11 cellular contexts compared by ENCODE assay signal in the genomic region with DNA sequence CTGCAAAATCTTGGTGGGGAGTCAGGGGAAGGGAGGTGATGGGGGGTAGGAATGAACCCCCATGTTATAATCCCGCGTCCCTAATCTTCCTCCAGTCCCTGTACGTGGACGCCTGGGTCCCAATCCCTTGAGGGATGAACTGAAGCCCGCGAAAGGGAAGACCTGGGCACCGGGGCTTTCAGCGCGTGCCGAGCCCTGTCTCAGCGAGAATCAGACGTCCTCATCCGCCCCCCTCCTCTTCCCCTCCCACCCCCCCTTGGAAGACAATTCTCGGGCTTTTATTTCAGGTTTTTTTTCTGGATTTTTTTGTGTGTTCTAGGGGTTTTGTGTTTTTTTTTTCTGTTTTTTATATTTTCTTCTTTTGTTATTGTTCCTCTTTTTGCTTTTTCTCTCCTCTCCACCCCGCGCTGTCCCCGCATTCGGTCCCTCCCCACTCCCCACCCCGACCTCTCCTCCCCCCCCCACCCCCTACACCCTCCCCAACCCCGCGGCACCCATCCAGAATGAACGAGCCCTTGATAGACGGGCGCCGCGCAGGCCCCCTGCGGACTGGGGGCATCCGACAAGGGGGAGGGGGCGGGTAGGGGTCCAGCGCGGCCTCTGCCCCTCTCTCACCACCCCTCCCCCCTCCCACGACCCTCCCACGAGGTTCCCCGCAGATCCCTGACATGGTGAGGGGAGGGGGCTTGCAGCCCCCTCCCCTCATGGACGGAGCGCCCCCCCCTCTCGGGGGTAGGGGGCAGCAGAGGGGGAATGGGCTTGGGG. TPM values are rescaled to one million over a fixed set of nuclear protein-coding genes. Genes with fewer than 3 reads are reported as not detected.
DNase-seq lines count a peak whose midpoint lies in the region; ATAC-seq and TF ChIP-seq lines count a peak whose summit lies in the region.
"Had no signal": no experiment of that assay in that cellular context is flagged by ENCODE, and none has a peak within 500 bp of the region (broad histone marks: within the 10 kb centered on the region; RNA-seq: fewer than 3 reads in every experiment).

No MANE protein-coding gene starts in this region.

- peaks cover 47 to 69% (median 66%) of the 10 kb centered on the region in 3 donors for H3K27me3 Mint-ChIP-seq in CD14-positive monocyte (ENCODE audit: low read depth in 3 of 3)
- H3K27me3 Mint-ChIP-seq in endodermal cell (ENCODE audit: insufficient read depth) = peaks cover 73% of the 10 kb centered on the region
- peaks cover 58% of the 10 kb centered on the region for H3K27me3 Mint-ChIP-seq in neural crest cell (ENCODE audit: low read depth)
- peaks cover 64% of the 10 kb centered on the region for H3K27me3 Mint-ChIP-seq in activated CD4-positive, alpha-beta memory T cell treated with anti-CD3 and anti-CD28 coated beads for 36 hours

- H3K4me1 Mint-ChIP-seq in CD14-positive monocyte (peaks cover 18% of the 10 kb centered on the region), endodermal cell (peaks cover 4% of the 10 kb centered on the region), neural crest cell (peaks cover 37% of the 10 kb centered on the region)
- peaks cover 17% of the 10 kb centered on the region for H3K4me1 Mint-ChIP-seq in activated CD4-positive, alpha-beta memory T cell treated with anti-CD3 and anti-CD28 coated beads for 36 hours (ENCODE audit: low read depth)

- in situ Hi-C loops in GM13977 (cut with MboI; ENCODE audit: low pct_unique_long_range_greater_than_20kb, low sequenced_read_pairs, unreplicated experiment) = no loop called here

- 52 to 60% methylated on average over 1 to 16 of the region's 37 CpGs for WGBS in endodermal cell (ENCODE audit: insufficient coverage in 1 of 2, insufficient read length in 1 of 2), 2 experiments

- H3K36me3 Mint-ChIP-seq in CD14-positive monocyte (peaks cover 0 to 4% of the 10 kb centered on the region in 2 donors), endodermal cell (ENCODE audit: low read depth) (no peaks in the 10 kb centered on the region), neural crest cell (ENCODE audit: low read depth) (no peaks in the 10 kb centered on the region)
- H3K36me3 Mint-ChIP-seq in activated CD4-positive, alpha-beta memory T cell treated with anti-CD3 and anti-CD28 coated beads for 36 hours = peaks cover 5% of the 10 kb centered on the region

- H3K4me3 ChIP-seq in Jurkat, Clone E6-1 (ENCODE audit: low read length) = peak overlapping the region; percentile 52
- peak overlapping the region; percentile 75 for H3K4me3 ChIP-seq in endodermal cell (ENCODE audit: low read length)
- H3K4me3 ChIP-seq: SJSA1 had no signal

- DNase-seq in CD14-positive monocyte (ENCODE audit: low spot score) = no peak
- no peak for DNase-seq in Jurkat, Clone E6-1 (ENCODE audit: low read depth, low spot score)
- DNase-seq in endodermal cell = no peak
- DNase-seq in neural crest cell (ENCODE audit: low read depth, low spot score) = no peak
- DNase-seq in activated CD4-positive, alpha-beta memory T cell treated with anti-CD3 and anti-CD28 coated beads for 36 hours = no peak
- no peak for DNase-seq in left colon
- DNase-seq in GM13977 (ENCODE audit: low spot score) = no peak

- CTCF ChIA-PET in activated CD4-positive, alpha-beta memory T cell treated with anti-CD3 and anti-CD28 coated beads for 36 hours (lab: Charles Lee) = interaction anchor here (1.2 kb wide), 1 partner anchor 10 kb away, joined by 4 read pairs; no protein-coding TSS in a partner anchor

- peak overlapping the region; percentile 27 to 77 for H3K4me3 Mint-ChIP-seq in CD14-positive monocyte
- H3K4me3 Mint-ChIP-seq in endodermal cell = peak overlapping the region; percentile 82
- peak overlapping the region; percentile 82 for H3K4me3 Mint-ChIP-seq in neural crest cell
- no peak overlapping the region for H3K4me3 Mint-ChIP-seq in activated CD4-positive, alpha-beta memory T cell treated with anti-CD3 and anti-CD28 coated beads for 36 hours

- no peaks in the 10 kb centered on the region for H3K4me1 ChIP-seq in endodermal cell (ENCODE audit: control insufficient read depth, insufficient read depth, low read length)
- H3K4me1 ChIP-seq: SJSA1 had no signal

- H3K27ac Mint-ChIP-seq in CD14-positive monocyte (no peak overlapping the region), endodermal cell (no peak overlapping the region), neural crest cell (ENCODE audit: unreplicated experiment) (peak overlapping the region; percentile 70)
- H3K27ac Mint-ChIP-seq in activated CD4-positive, alpha-beta memory T cell treated with anti-CD3 and anti-CD28 coated beads for 36 hours = no peak overlapping the region

- POLR2A ChIA-PET in activated CD4-positive, alpha-beta memory T cell treated with anti-CD3 and anti-CD28 coated beads for 36 hours (lab: Charles Lee) = no interaction called here

- ATAC-seq in HG02610 (IDR thresholded peaks at IDR 0.05; ENCODE audit: unreplicated experiment) = no peak
- no peak for ATAC-seq in left colon

- no peaks in the 10 kb centered on the region for H3K27me3 ChIP-seq in endodermal cell (ENCODE audit: control insufficient read depth, insufficient read depth, low read length, poor library complexity, severe bottlenecking)

- H3K9me3 Mint-ChIP-seq in CD14-positive monocyte = peaks cover 21 to 61% (median 43%) of the 10 kb centered on the region in 7 donors
- peaks cover 8% of the 10 kb centered on the region for H3K9me3 Mint-ChIP-seq in endodermal cell
- no peaks in the 10 kb centered on the region for H3K9me3 Mint-ChIP-seq in neural crest cell
- H3K9me3 Mint-ChIP-seq in activated CD4-positive, alpha-beta memory T cell treated with anti-CD3 and anti-CD28 coated beads for 36 hours = peaks cover 14% of the 10 kb centered on the region

- peaks cover 18% of the 10 kb centered on the region for H3K9me3 ChIP-seq in endodermal cell (ENCODE audit: control insufficient read depth, low read length)

- no peak overlapping the region for H3K27ac ChIP-seq in endodermal cell (ENCODE audit: low read depth, low read length)
- H3K27ac ChIP-seq: neutrophil, SJSA1 had no signal

- H3K9ac ChIP-seq in endodermal cell (ENCODE audit: extremely low read depth, low read length, poor library complexity, severe bottlenecking) = peak overlapping the region; percentile 25

- no peaks in the 10 kb centered on the region for H3K36me3 ChIP-seq in endodermal cell (ENCODE audit: control insufficient read depth, insufficient read depth, low read length)
- H3K36me3 ChIP-seq: neutrophil, SJSA1 had no signal

- intact Hi-C loops in CD14-positive monocyte (cut with micrococcal nuclease) (loop anchor here in 1 of 2 donors (10.0 kb wide), 1 partner anchor 125 kb away; no protein-coding TSS in a partner anchor), left colon (cut with DNase I, micrococcal nuclease) (no loop called here)
- intact Hi-C loops in activated CD4-positive, alpha-beta memory T cell treated with anti-CD3 and anti-CD28 coated beads for 36 hours (cut with micrococcal nuclease) = loop anchor here (2.0 to 5.0 kb wide), 2 partner anchors 52 to 149 kb away; partner anchors contain the start of gene JOSD2

- no peak for TF ChIP-seq CTCF in CD14-positive monocyte (IDR thresholded peaks at IDR 0.05)
- TF ChIP-seq CTCF in endodermal cell (conservative IDR thresholded peaks at IDR 0.05) = no peak
- TF ChIP-seq CTCF in neural crest cell (conservative IDR thresholded peaks at IDR 0.05) = no peak
- TF ChIP-seq CTCF in GM13977 (IDR thresholded peaks at IDR 0.05; ENCODE audit: extremely low read depth, insufficient read depth, missing control alignments) = no peak

RNA-seq across cellular contexts. Expression of gene C19orf81, which starts 10.3 kb away (rescaled TPM):
- not detected for polyA plus RNA-seq in CD14-positive monocyte
- polyA plus RNA-seq in Jurkat, Clone E6-1 (2012; ENCODE audit: insufficient read depth, insufficient read length) = 11.6 TPM
- total RNA-seq in endodermal cell (10 to 100 TPM; 11.3 to 26.8 TPM), neural crest cell (7.9 and 9.2 TPM in 2 replicates), left colon (not detected)
- 5.3 TPM for polyA plus RNA-seq in endodermal cell (2013, experiment 1 of 2)
- 1.7 TPM for polyA plus RNA-seq in endodermal cell (2013, experiment 2 of 2)
- under 1 TPM in 1 of 2 experiments, not detected in 1; 0.69 TPM for total RNA-seq in activated CD4-positive, alpha-beta memory T cell treated with anti-CD3 and anti-CD28 coated beads for 36 hours
- total RNA-seq: SJSA1 had no signal

RNA-seq across cellular contexts. Expression of gene SYT3, which starts 19.8 kb away (rescaled TPM):
- polyA plus RNA-seq in CD14-positive monocyte = not detected
- polyA plus RNA-seq in Jurkat, Clone E6-1 (2012; ENCODE audit: insufficient read depth, insufficient read length) = 4.7 TPM
- 1 to 10 TPM; 1.7 to 1.9 TPM for total RNA-seq in endodermal cell
- 2.7 TPM for polyA plus RNA-seq in endodermal cell (2013, experiment 1 of 2)
- 1.7 TPM for polyA plus RNA-seq in endodermal cell (2013, experiment 2 of 2)
- 1.4 and 2.0 TPM in 2 replicates for total RNA-seq in neural crest cell
- total RNA-seq in activated CD4-positive, alpha-beta memory T cell treated with anti-CD3 and anti-CD28 coated beads for 36 hours = not detected
- not detected for total RNA-seq in left colon
- total RNA-seq: SJSA1 had no signal
- polyA plus RNA-seq: IgD-negative memory B cell had no signal
